ENCODE assay signal across 22 cellular contexts in genomic region chr2:148058641-148059040, GRCh38. TPM values are rescaled to one million over a fixed set of nuclear protein-coding genes. Genes with fewer than 3 reads are reported as not detected.
DNase-seq lines count a peak whose midpoint lies in the region; ATAC-seq, FAIRE-seq and TF ChIP-seq lines count a peak whose summit lies in the region.
"Had no signal": no experiment of that assay in that cellular context is flagged by ENCODE, and none has a peak within 500 bp of the region (broad histone marks: within the 10 kb centered on the region; RNA-seq: fewer than 3 reads in every experiment).

No MANE protein-coding gene starts in this region.

- no peak for TF ChIP-seq POLR2A in K562 (conservative IDR thresholded peaks at IDR 0.05)
- TF ChIP-seq POLR2A in ovary (IDR thresholded peaks at IDR 0.05): no peak
- TF ChIP-seq POLR2A in esophagus squamous epithelium (IDR thresholded peaks at IDR 0.05): no peak

- no peak overlapping the region for H3K27ac ChIP-seq in K562 (ENCODE audit: extremely low read depth, low read depth, low read length)
- no peak overlapping the region for H3K27ac ChIP-seq in ovary
- H3K27ac ChIP-seq in esophagus squamous epithelium: no peak overlapping the region

- TF ChIP-seq EP300 in K562 (IDR thresholded peaks at IDR 0.05; ENCODE audit: low read length) (no peak), ovary (IDR thresholded peaks at IDR 0.05) (no peak)

- H3K4me1 ChIP-seq in K562 (replicated peaks in 1 of 2; ENCODE audit: control insufficient read depth in 2 of 2, insufficient read depth in 2 of 2, low read length in 2 of 2): no peaks in the 10 kb centered on the region
- H3K4me1 ChIP-seq in ovary (ENCODE audit: insufficient read depth): no peaks in the 10 kb centered on the region
- H3K4me1 ChIP-seq in esophagus squamous epithelium: peaks cover 0 to 3% (median 0%) of the 10 kb centered on the region in 3 donors

- no peaks in the 10 kb centered on the region for H3K79me2 ChIP-seq in K562 (ENCODE audit: control insufficient read depth, insufficient read depth, low read length)

- H3K4me3 ChIP-seq in AG10803 (ENCODE audit: low read length) (no peak overlapping the region), K562 (no peak overlapping the region), ovary (no peak overlapping the region), esophagus squamous epithelium (no peak overlapping the region)

- no peak overlapping the region for H3K9ac ChIP-seq in K562 (ENCODE audit: insufficient read depth in 1 of 2, low read depth in 2 of 2, low read length in 2 of 2)
- H3K9ac ChIP-seq: SK-N-SH had no signal

- FAIRE-seq in K562 (lab: Jason Lieb, UNC): no peak
- FAIRE-seq: A204.1, H54 had no signal

- H4K20me1 ChIP-seq in K562 (replicated peaks; ENCODE audit: control insufficient read depth, insufficient read depth, low read length): no peaks in the 10 kb centered on the region

- 92% methylated on average over 1 of the region's 1 CpG for WGBS in K562 (ENCODE audit: insufficient coverage, low coverage, missing lambda C conversion rate)
- 69 to 84% (median 78%) methylated on average over 1 of the region's 1 CpG for WGBS in ovary, 3 donors
- 82 to 94% methylated on average over 1 of the region's 1 CpG for WGBS in esophagus squamous epithelium, 2 donors

- H3K4me2 ChIP-seq in K562 (ENCODE audit: insufficient read depth, low read length): no peak overlapping the region
- H3K4me2 ChIP-seq: SK-N-SH had no signal

- CTCF ChIA-PET in K562 (lab: Yijun Ruan, JAX; ENCODE audit: low intra/inter-chr PET ratio): no interaction called here

- BruUV-seq in K562 (replicated peaks; lab: Mats Ljungman, UMichigan): no TSS peak

- intact Hi-C loops in K562 (cut with micrococcal nuclease) (no loop called here), ovary (cut with DNase I) (no loop called here), esophagus squamous epithelium (cut with DNase I) (no loop called here)

- H3K9me1 ChIP-seq in K562 (ENCODE audit: control insufficient read depth, insufficient read depth, low read length): no peaks in the 10 kb centered on the region

- no peak for ATAC-seq in K562

- no peak overlapping the region for H2AFZ ChIP-seq in K562 (ENCODE audit: low read depth, low read length)

- POLR2A ChIA-PET in K562 (lab: Yijun Ruan, JAX): no interaction called here

- TF ChIP-seq CTCF in AG10803 (conservative IDR thresholded peaks at IDR 0.05; ENCODE audit: low read length) (no peak), K562 (IDR thresholded peaks at IDR 0.05 in 2 of 3, conservative IDR thresholded peaks at IDR 0.05 in 1 of 3; ENCODE audit: insufficient read depth in 2 of 3, low read depth in 1 of 3, low read length in 3 of 3) (no peak), ovary (IDR thresholded peaks at IDR 0.05) (no peak), esophagus squamous epithelium (IDR thresholded peaks at IDR 0.05) (no peak)

- H3K36me3 ChIP-seq in K562 (ENCODE audit: control insufficient read depth, insufficient read depth, low read length) (no peaks in the 10 kb centered on the region), ovary (no peaks in the 10 kb centered on the region), esophagus squamous epithelium (peaks cover 0 to 17% (median 0%) of the 10 kb centered on the region in 3 donors)

- H3K27me3 ChIP-seq in K562 (ENCODE audit: control insufficient read depth in 2 of 2, insufficient read depth in 2 of 2, low read length in 2 of 2) (no peaks in the 10 kb centered on the region), ovary (no peaks in the 10 kb centered on the region), esophagus squamous epithelium (no peaks in the 10 kb centered on the region)

- no peak for TF ChIP-seq RAD21 in K562 (CRISPR knock-in tag; conservative IDR thresholded peaks at IDR 0.05 in 1 of 2, IDR thresholded peaks at IDR 0.05 in 1 of 2)

- in situ Hi-C loops in K562 (cut with MboI): no loop called here

- DNase-seq in AG10803 (ENCODE audit: low read depth) (peak; percentile 16), HCEC 1CT (peak; percentile 60), K562 (ENCODE audit: extremely low read depth in 1 of 4, low spot score in 3 of 4) (no peak), iris pigment epithelial cell (ENCODE audit: low read depth) (peak; percentile 50), NCI-H2081 treated with DMSO at 0.1 percent for 48 hours (lab: John Stamatoyannopoulos, UW) (no peak), NCI-H345 (lab: John Stamatoyannopoulos, UW) (no peak), ovary (no peak), esophagus squamous epithelium (lab: John Stamatoyannopoulos, UW) (no peak)
- DNase-seq: C1 segment of cervical spinal cord; CD8-positive, alpha-beta memory T cell; DMS53; Karpas-422; NCI-H1417 treated with DMSO at 0.1 percent for 48 hours; NCI-H2029; NCI-H2171 treated with DMSO at 0.1 percent for 48 hours; NCI-H510A; NCI-H774; OCI-M1; Right ventricle myocardium superior; SK-N-SH had no signal

- H3K9me3 ChIP-seq in K562 (replicated peaks; ENCODE audit: control insufficient read depth, insufficient read depth, low read depth, low read length): no peaks in the 10 kb centered on the region
- no peaks in the 10 kb centered on the region for H3K9me3 ChIP-seq in ovary
- no peaks in the 10 kb centered on the region for H3K9me3 ChIP-seq in esophagus squamous epithelium
- H3K9me3 ChIP-seq: SK-N-SH had no signal

TF ChIP-seq in K562, 482 proteins besides CTCF, POLR2A, EP300 and RAD21:
- TF ChIP-seq ZNF75A (CRISPR knock-in tag; IDR thresholded peaks at IDR 0.05): no peak
- TF ChIP-seq ZNF316 (IDR thresholded peaks at IDR 0.05): peak; percentile 17; the same call in 1 of the 2 replicates
- no peak for TF ChIP-seq FUS (optimal IDR thresholded peaks at IDR 0.05; ENCODE audit: low read depth, low read length)

RNA-seq across cellular contexts. Expression of gene MBD5, which starts 37.8 kb away (rescaled TPM):
- 27.5 and 81.6 TPM in 2 replicates for total RNA-seq in K562 (2011; cell fraction: chromatin; rRNA removed; ENCODE audit: low replicate concordance)
- 19.5 and 21.8 TPM in 2 replicates for total RNA-seq in K562 (2011; cell fraction: nucleolus; rRNA removed)
- total RNA-seq in K562 (2011; cell fraction: nucleoplasm; rRNA removed): 51.9 and 119 TPM in 2 replicates
- total RNA-seq in K562 (2014; rRNA removed) (5.1 and 5.4 TPM in 2 replicates), K562 (2014; rRNA removed; fragmentation: Illumina TruSeq; extraction: Trizol) (11.1 and 13.0 TPM in 2 replicates), K562 (2015; rRNA removed; fragmentation: Illumina TruSeq; extraction: Trizol) (9.5 and 12.0 TPM in 2 replicates), K562 (2021) (9.8 and 13.9 TPM in 2 replicates), ovary (10 to 100 TPM; 33.1 to 66.3 (median 47.9) TPM), esophagus squamous epithelium (10 to 100 TPM; 11.8 to 23.8 (median 14.0) TPM)
- polyA plus RNA-seq in K562 (2011; rRNA removed) (14.5 and 24.2 TPM in 2 replicates), K562 (2014; fragmentation: Illumina TruSeq; extraction: Trizol) (9.0 and 9.1 TPM in 2 replicates), K562 (2014; fragmentation: Nextera tagmentation; extraction: Ambion mirVana) (1 to 10 TPM; 3.4 to 3.6 TPM), K562 (2014; rRNA removed) (6.2 and 6.8 TPM in 2 replicates), ovary (10 to 100 TPM in 1 of 2 donors, 1 to 10 TPM in 1; 8.5 to 23.2 TPM)
- 8.2 and 11.8 TPM in 2 replicates for polyA plus RNA-seq in K562 (2011; cell fraction: cytosol; rRNA removed)
- 32.2 and 33.0 TPM in 2 replicates for polyA plus RNA-seq in K562 (2011; cell fraction: nucleus; rRNA removed)
- 7.0 and 9.5 TPM in 2 replicates for polyA plus RNA-seq in K562 (2012)
- polyA minus RNA-seq in K562 (2011; rRNA and poly(A)+ RNA removed): 34.7 and 48.3 TPM in 2 replicates
- 7.8 and 18.7 TPM in 2 replicates for polyA minus RNA-seq in K562 (2011; cell fraction: cytosol; rRNA and poly(A)+ RNA removed)
- polyA minus RNA-seq in K562 (2011; cell fraction: nucleus; rRNA and poly(A)+ RNA removed): 63.7 and 108 TPM in 2 replicates

RNA-seq across cellular contexts. Expression of gene ORC4, which starts 38.1 kb away (rescaled TPM):
- total RNA-seq in K562 (2011; cell fraction: chromatin; rRNA removed; ENCODE audit: low replicate concordance): 31.8 and 105 TPM in 2 replicates
- 17.7 and 26.2 TPM in 2 replicates for total RNA-seq in K562 (2011; cell fraction: nucleolus; rRNA removed)
- total RNA-seq in K562 (2011; cell fraction: nucleoplasm; rRNA removed): 42.5 and 60.5 TPM in 2 replicates
- total RNA-seq in K562 (2014; rRNA removed) (61.4 and 62.2 TPM in 2 replicates), K562 (2014; rRNA removed; fragmentation: Illumina TruSeq; extraction: Trizol) (70.0 and 94.9 TPM in 2 replicates), K562 (2015; rRNA removed; fragmentation: Illumina TruSeq; extraction: Trizol) (49.2 and 58.6 TPM in 2 replicates), K562 (2021) (60.3 and 65.4 TPM in 2 replicates), ovary (10 to 100 TPM; 44.3 to 78.0 (median 50.1) TPM), esophagus squamous epithelium (10 to 100 TPM; 33.1 to 52.0 (median 40.0) TPM)
- polyA plus RNA-seq in K562 (2011; rRNA removed) (58.4 and 86.5 TPM in 2 replicates), K562 (2014; fragmentation: Illumina TruSeq; extraction: Trizol) (64.1 and 100 TPM in 2 replicates), K562 (2014; fragmentation: Nextera tagmentation; extraction: Ambion mirVana) (10 to 100 TPM; 86.8 to 90.0 TPM), K562 (2014; rRNA removed) (70.5 and 86.5 TPM in 2 replicates), ovary (10 to 100 TPM; 14.9 to 26.2 TPM)
- 14.9 and 49.8 TPM in 2 replicates for polyA plus RNA-seq in K562 (2011; cell fraction: cytosol; rRNA removed)
- 38.3 and 62.9 TPM in 2 replicates for polyA plus RNA-seq in K562 (2011; cell fraction: nucleus; rRNA removed)
- 51.3 and 54.1 TPM in 2 replicates for polyA plus RNA-seq in K562 (2012)
- polyA minus RNA-seq in K562 (2011; rRNA and poly(A)+ RNA removed): 73.0 and 88.3 TPM in 2 replicates
- 21.6 and 26.1 TPM in 2 replicates for polyA minus RNA-seq in K562 (2011; cell fraction: cytosol; rRNA and poly(A)+ RNA removed)
- polyA minus RNA-seq in K562 (2011; cell fraction: nucleus; rRNA and poly(A)+ RNA removed): 42.7 and 84.9 TPM in 2 replicates

Comparison
In these comparisons a context has a peak if more than half of its experiments do, and no peak if none do; other contexts are left out.
1. DNase-seq: peak in AG10803 (single experiment), HCEC 1CT (single experiment) and iris pigment epithelial cell (single experiment); none in K562 (0 of 4), NCI-H2081 treated with DMSO at 0.1 percent for 48 hours (single experiment), NCI-H345 (single experiment), ovary (0 of 5) and esophagus squamous epithelium (single experiment).